Comparison of ENCODE assay signal across 8 cellular contexts in the genomic region with DNA sequence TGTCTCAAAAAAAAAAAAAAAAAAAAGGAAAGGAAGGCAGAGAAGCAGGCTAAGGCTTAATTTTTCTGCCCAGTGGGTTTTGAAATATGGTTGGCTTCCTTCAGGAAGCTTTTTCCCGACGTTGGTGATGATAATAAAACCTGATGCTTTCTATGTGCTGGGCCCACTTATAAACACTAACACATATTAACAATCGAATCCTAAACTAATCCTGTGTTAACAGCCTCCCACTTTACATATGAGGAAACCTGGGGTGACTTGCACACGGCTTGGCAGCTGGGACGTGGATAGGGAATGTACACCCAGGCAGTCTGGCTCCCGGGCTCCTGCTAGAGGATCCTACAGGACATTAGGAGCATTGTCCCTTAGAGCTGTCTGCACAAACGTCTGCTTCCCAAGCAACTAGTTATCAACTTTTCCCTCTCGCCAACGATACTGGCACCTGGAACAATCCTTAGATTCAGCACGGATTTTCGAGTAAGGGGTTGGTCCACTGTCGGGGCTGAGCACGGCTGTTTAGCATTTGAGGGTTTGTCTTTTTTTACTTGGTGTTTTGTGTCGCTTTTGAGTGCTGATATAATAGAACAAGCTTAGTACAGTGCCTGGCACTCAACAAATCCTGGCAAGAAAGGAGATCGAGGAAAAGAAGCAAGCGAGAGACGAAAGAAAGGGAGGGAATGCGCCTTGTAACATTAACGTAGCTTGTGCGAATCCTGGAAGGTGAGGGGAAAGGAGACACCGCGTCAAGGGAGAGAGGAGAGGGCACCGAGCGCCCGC. TPM values are rescaled to one million over a fixed set of nuclear protein-coding genes. Genes with fewer than 3 reads are reported as not detected.
DNase-seq lines count a peak whose midpoint lies in the region; ATAC-seq and TF ChIP-seq lines count a peak whose summit lies in the region.

No MANE protein-coding gene starts in this region.

- H3K27me3 ChIP-seq in heart right ventricle: no peaks in the 10 kb centered on the region

- H3K4me3 ChIP-seq in heart right ventricle: peak overlapping the region; percentile 29 to 98 (median 96)

- DNase-seq in ACHN: peak; percentile 55
- DNase-seq in NCI-H2081 treated with DMSO at 0.1 percent for 48 hours (lab: John Stamatoyannopoulos, UW): peak; percentile 51
- DNase-seq in activated T-helper 2 cell treated with anti-CD3 and anti-CD28 coated beads, Interferon-gamma antibody, Interleukin-2, Interleukin-4, amounts not matched to agents 10 μg/mL and 5 μg/mL and 100 μg/mL, durations not matched to agents 14 hours and 24 hours and 36 hours (ENCODE audit: low spot score): no peak
- DNase-seq in heart right ventricle: peak; percentile 27 to 38
- peak; percentile 19 for DNase-seq in progenitor cell of endocrine pancreas (ENCODE audit: low spot score, unreplicated experiment)
- no peak for DNase-seq in stimulated activated CD4-positive, alpha-beta T cell treated with anti-CD3 and anti-CD28 coated beads, Interleukin-12 subunit alpha, Interleukin-12 subunit beta, amount 100 ng/mL, for 4 hours

- TF ChIP-seq CTCF in heart right ventricle (IDR thresholded peaks at IDR 0.05): peak in 2 of 9 donors; percentile 10 to 21
- no peak for TF ChIP-seq CTCF in progenitor cell of endocrine pancreas (IDR thresholded peaks at IDR 0.05; ENCODE audit: unreplicated experiment)

- H3K4me3 Mint-ChIP-seq in activated T-helper 2 cell treated with anti-CD3 and anti-CD28 coated beads, Interferon-gamma antibody, Interleukin-2, Interleukin-4, amounts not matched to agents 10 μg/mL and 5 μg/mL and 100 μg/mL, durations not matched to agents 14 hours and 24 hours and 36 hours (ENCODE audit: low read depth): peak overlapping the region; percentile 86
- peak overlapping the region; percentile 82 for H3K4me3 Mint-ChIP-seq in progenitor cell of endocrine pancreas (ENCODE audit: low read depth)

- peaks cover 0 to 3% (median 0%) of the 10 kb centered on the region in 9 donors for H3K36me3 ChIP-seq in heart right ventricle

- no peak for TF ChIP-seq POLR2A in GM18505 (IDR thresholded peaks at IDR 0.05; ENCODE audit: borderline replicate concordance, extremely low read depth, insufficient read depth, insufficient read length)

- peaks cover 6% of the 10 kb centered on the region for H3K27me3 Mint-ChIP-seq in activated T-helper 2 cell treated with anti-CD3 and anti-CD28 coated beads, Interferon-gamma antibody, Interleukin-2, Interleukin-4, amounts not matched to agents 10 μg/mL and 5 μg/mL and 100 μg/mL, durations not matched to agents 14 hours and 24 hours and 36 hours (ENCODE audit: low read depth)
- H3K27me3 Mint-ChIP-seq in progenitor cell of endocrine pancreas: no peaks in the 10 kb centered on the region

- ATAC-seq in GM18505 (IDR thresholded peaks at IDR 0.05; ENCODE audit: unreplicated experiment) (peak; percentile 24), HG02943 (IDR thresholded peaks at IDR 0.05; ENCODE audit: low read depth, unreplicated experiment) (peak; percentile 27), heart right ventricle (peak; percentile 29 to 78 (median 66))

- 3% methylated on average over 25 of the region's 25 CpGs for WGBS in heart right ventricle, 2 donors

- H3K9me3 Mint-ChIP-seq in activated T-helper 2 cell treated with anti-CD3 and anti-CD28 coated beads, Interferon-gamma antibody, Interleukin-2, Interleukin-4, amounts not matched to agents 10 μg/mL and 5 μg/mL and 100 μg/mL, durations not matched to agents 14 hours and 24 hours and 36 hours: no peaks in the 10 kb centered on the region
- peaks cover 4% of the 10 kb centered on the region for H3K9me3 Mint-ChIP-seq in progenitor cell of endocrine pancreas (ENCODE audit: low read depth)

- in situ Hi-C loops in ACHN (cut with HindIII; ENCODE audit: low pct_ligation_motif_present, low pct_unique_long_range_greater_than_20kb, low sequenced_read_pairs): no loop called here

- peak overlapping the region; percentile 7 for H3K27ac Mint-ChIP-seq in activated T-helper 2 cell treated with anti-CD3 and anti-CD28 coated beads, Interferon-gamma antibody, Interleukin-2, Interleukin-4, amounts not matched to agents 10 μg/mL and 5 μg/mL and 100 μg/mL, durations not matched to agents 14 hours and 24 hours and 36 hours
- H3K27ac Mint-ChIP-seq in progenitor cell of endocrine pancreas: peak overlapping the region; percentile 54

- intact Hi-C loops in activated T-helper 2 cell treated with anti-CD3 and anti-CD28 coated beads, Interferon-gamma antibody, Interleukin-2, Interleukin-4, amounts not matched to agents 10 μg/mL and 5 μg/mL and 100 μg/mL, durations not matched to agents 14 hours and 24 hours and 36 hours (cut with micrococcal nuclease): no loop called here
- intact Hi-C loops in heart right ventricle (cut with DNase I): loop anchor here in 2 of 10 donors (5.0 to 10.0 kb wide), 2 partner anchors 177 to 260 kb away; partner anchors contain the start of gene XRN2 (in 1 of the 2)

- no peaks in the 10 kb centered on the region for H3K36me3 Mint-ChIP-seq in activated T-helper 2 cell treated with anti-CD3 and anti-CD28 coated beads, Interferon-gamma antibody, Interleukin-2, Interleukin-4, amounts not matched to agents 10 μg/mL and 5 μg/mL and 100 μg/mL, durations not matched to agents 14 hours and 24 hours and 36 hours (ENCODE audit: low read depth)
- no peaks in the 10 kb centered on the region for H3K36me3 Mint-ChIP-seq in progenitor cell of endocrine pancreas (ENCODE audit: insufficient read depth)

- H3K9me3 ChIP-seq in heart right ventricle: no peaks in the 10 kb centered on the region

- H3K27ac ChIP-seq in heart right ventricle: peak overlapping the region in 9 of 10 donors; percentile 41 to 89 (median 78)

- H3K4me1 Mint-ChIP-seq in activated T-helper 2 cell treated with anti-CD3 and anti-CD28 coated beads, Interferon-gamma antibody, Interleukin-2, Interleukin-4, amounts not matched to agents 10 μg/mL and 5 μg/mL and 100 μg/mL, durations not matched to agents 14 hours and 24 hours and 36 hours (ENCODE audit: low read depth): peaks cover 21% of the 10 kb centered on the region
- peaks cover 5% of the 10 kb centered on the region for H3K4me1 Mint-ChIP-seq in progenitor cell of endocrine pancreas (ENCODE audit: low read depth)

- H3K4me1 ChIP-seq in heart right ventricle: peaks cover 0 to 19% (median 11%) of the 10 kb centered on the region in 9 donors

RNA-seq across cellular contexts. Expression of gene KIZ, which starts 0.6 kb away (rescaled TPM):
- total RNA-seq in activated T-helper 2 cell treated with anti-CD3 and anti-CD28 coated beads, Interferon-gamma antibody, Interleukin-2, Interleukin-4, amounts not matched to agents 10 μg/mL and 5 μg/mL and 100 μg/mL, durations not matched to agents 14 hours and 24 hours and 36 hours: 8.9 and 10.5 TPM in 2 replicates
- total RNA-seq in heart right ventricle: 10 to 100 TPM; 16.8 to 38.2 (median 26.5) TPM
- 10 to 100 TPM in 1 of 2 donors, 1 to 10 TPM in 1; 8.3 to 33.9 TPM for polyA plus RNA-seq in heart right ventricle
- total RNA-seq in progenitor cell of endocrine pancreas: 24.8 and 25.9 TPM in 2 replicates

RNA-seq across cellular contexts. Expression of gene LINC00237, which starts 19.1 kb away (rescaled TPM):
- total RNA-seq in activated T-helper 2 cell treated with anti-CD3 and anti-CD28 coated beads, Interferon-gamma antibody, Interleukin-2, Interleukin-4, amounts not matched to agents 10 μg/mL and 5 μg/mL and 100 μg/mL, durations not matched to agents 14 hours and 24 hours and 36 hours: not detected in 2 replicates
- total RNA-seq in heart right ventricle (not detected), progenitor cell of endocrine pancreas (not detected in 2 replicates)
- polyA plus RNA-seq in heart right ventricle: not detected

Comparison
In these comparisons a context has a peak if more than half of its experiments do, and no peak if none do; other contexts are left out.
1. DNase-seq: peak in ACHN (single experiment), NCI-H2081 treated with DMSO at 0.1 percent for 48 hours (single experiment), heart right ventricle (2 of 2) and progenitor cell of endocrine pancreas (single experiment); none in activated T-helper 2 cell treated with anti-CD3 and anti-CD28 coated beads, Interferon-gamma antibody, Interleukin-2, Interleukin-4, amounts not matched to agents 10 μg/mL and 5 μg/mL and 100 μg/mL, durations not matched to agents 14 hours and 24 hours and 36 hours (single experiment) and stimulated activated CD4-positive, alpha-beta T cell treated with anti-CD3 and anti-CD28 coated beads, Interleukin-12 subunit alpha, Interleukin-12 subunit beta, amount 100 ng/mL, for 4 hours (single experiment).
2. Peak in every context shown above with its lines, with median percentiles within 50 percentile points of each other: ATAC-seq.